Comparison of ENCODE assay signal across 14 cellular contexts in the genomic region with DNA sequence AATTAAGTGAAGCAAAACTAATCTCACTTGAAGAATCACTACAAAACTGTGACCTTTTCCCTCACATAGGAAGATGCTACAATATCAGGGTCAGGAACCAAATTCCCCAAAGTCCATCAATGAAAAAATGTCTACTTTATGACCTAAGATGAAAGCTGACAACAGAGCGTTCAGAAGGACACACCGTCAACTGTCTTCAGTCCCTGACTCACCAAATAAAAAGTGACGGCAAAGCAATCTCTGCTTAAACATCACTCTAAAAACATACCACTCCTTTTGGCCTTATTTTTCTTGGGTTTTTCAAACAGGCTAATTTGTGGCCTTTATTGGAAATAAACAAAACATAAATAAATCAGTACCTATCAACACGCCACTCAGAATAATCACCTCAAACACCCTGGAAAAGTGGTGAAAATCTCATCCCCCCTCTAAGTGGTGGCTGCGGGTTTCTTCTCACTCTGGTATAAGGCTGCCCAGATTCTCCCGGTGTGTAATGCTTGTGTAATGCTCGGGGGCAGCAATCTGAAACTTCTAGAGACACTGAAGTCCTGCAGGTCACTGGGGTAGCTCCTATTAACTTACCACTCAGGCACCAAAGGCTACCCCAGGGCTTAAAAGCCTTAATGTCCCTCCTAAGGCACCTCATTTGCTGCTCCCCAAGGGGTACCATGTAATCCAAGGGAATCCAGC. TPM values are rescaled to one million over a fixed set of nuclear protein-coding genes. Genes with fewer than 3 reads are reported as not detected.
A peak's percentile ranks its signal among the peaks of the same experiment; 100 is the strongest.
DNase-seq lines count a peak whose midpoint lies in the region; ATAC-seq and TF ChIP-seq lines count a peak whose summit lies in the region.
"Had no signal": no experiment of that assay in that cellular context is flagged by ENCODE, and none has a peak within 500 bp of the region (broad histone marks: within the 10 kb centered on the region; RNA-seq: fewer than 3 reads in every experiment).

No MANE protein-coding gene starts in this region.

- peaks cover 85% of the 10 kb centered on the region for H3K4me1 Mint-ChIP-seq in activated CD4-positive, alpha-beta T cell treated with anti-CD3 and anti-CD28 coated beads, Interleukin-2, amount 10 ng/mL, durations not matched to agents 24 days and 14 days
- peaks cover 94% of the 10 kb centered on the region for H3K4me1 Mint-ChIP-seq in activated CD4-positive, alpha-beta memory T cell treated with anti-CD3 and anti-CD28 coated beads, Interleukin-2, amount 10 ng/mL, durations not matched to agents 7 days and 5 days
- peaks cover 67% of the 10 kb centered on the region for H3K4me1 Mint-ChIP-seq in glutamatergic neuron (ENCODE audit: low read depth, unreplicated experiment)

- no peaks in the 10 kb centered on the region for H3K36me3 ChIP-seq in smooth muscle cell (ENCODE audit: low read depth)
- H3K36me3 ChIP-seq: SJSA1, thoracic aorta had no signal

- H3K79me2 ChIP-seq in smooth muscle cell (ENCODE audit: low read depth): no peaks in the 10 kb centered on the region

- no peak overlapping the region for H2AFZ ChIP-seq in smooth muscle cell (ENCODE audit: low read depth)
- H2AFZ ChIP-seq: hepatocyte had no signal

- peaks cover 9% of the 10 kb centered on the region for H3K4me1 ChIP-seq in smooth muscle cell (ENCODE audit: low read depth)
- H3K4me1 ChIP-seq: SJSA1 had no signal

- H3K27me3 Mint-ChIP-seq in activated CD4-positive, alpha-beta T cell treated with anti-CD3 and anti-CD28 coated beads, Interleukin-2, amount 10 ng/mL, durations not matched to agents 24 days and 14 days: no peaks in the 10 kb centered on the region
- H3K27me3 Mint-ChIP-seq in activated CD4-positive, alpha-beta memory T cell treated with anti-CD3 and anti-CD28 coated beads, Interleukin-2, amount 10 ng/mL, durations not matched to agents 7 days and 5 days: no peaks in the 10 kb centered on the region
- no peaks in the 10 kb centered on the region for H3K27me3 Mint-ChIP-seq in glutamatergic neuron (ENCODE audit: unreplicated experiment)

- peak overlapping the region; percentile 96 for H3K27ac Mint-ChIP-seq in activated CD4-positive, alpha-beta T cell treated with anti-CD3 and anti-CD28 coated beads, Interleukin-2, amount 10 ng/mL, durations not matched to agents 24 days and 14 days
- peak overlapping the region; percentile 64 for H3K27ac Mint-ChIP-seq in activated CD4-positive, alpha-beta memory T cell treated with anti-CD3 and anti-CD28 coated beads, Interleukin-2, amount 10 ng/mL, durations not matched to agents 7 days and 5 days
- H3K27ac Mint-ChIP-seq in glutamatergic neuron (ENCODE audit: unreplicated experiment): peak overlapping the region; percentile 65

- H3K4me3 ChIP-seq in coronary artery (no peak overlapping the region), smooth muscle cell (no peak overlapping the region)
- H3K4me3 ChIP-seq: hepatocyte, SJSA1, thoracic aorta had no signal

- peaks cover 83% of the 10 kb centered on the region for H3K36me3 Mint-ChIP-seq in activated CD4-positive, alpha-beta T cell treated with anti-CD3 and anti-CD28 coated beads, Interleukin-2, amount 10 ng/mL, durations not matched to agents 24 days and 14 days (ENCODE audit: low read depth)
- H3K36me3 Mint-ChIP-seq in activated CD4-positive, alpha-beta memory T cell treated with anti-CD3 and anti-CD28 coated beads, Interleukin-2, amount 10 ng/mL, durations not matched to agents 7 days and 5 days (ENCODE audit: low read depth): peaks cover 78% of the 10 kb centered on the region
- H3K36me3 Mint-ChIP-seq in glutamatergic neuron (ENCODE audit: unreplicated experiment): no peaks in the 10 kb centered on the region

- POLR2A ChIA-PET in activated CD4-positive, alpha-beta memory T cell treated with anti-CD3 and anti-CD28 coated beads, Interleukin-2, amount 10 ng/mL, durations not matched to agents 7 days and 5 days (lab: Charles Lee): interaction anchor here (0.6 to 2.9 kb wide), 10 partner anchors 11 to 61 kb away, joined by 3 to 14 read pairs (median 4); no protein-coding TSS in a partner anchor

- 65% methylated on average over 7 of the region's 7 CpGs for WGBS in smooth muscle cell (ENCODE audit: low lambda C conversion rate)

- DNase-seq in activated CD4-positive, alpha-beta T cell treated with anti-CD3 and anti-CD28 coated beads, Interleukin-2, amount 10 ng/mL, durations not matched to agents 24 days and 14 days: no peak
- DNase-seq in activated CD4-positive, alpha-beta T cell treated with anti-CD3 and anti-CD28 coated beads, Interleukin-2, amount 50 U/mL, for 48 hours: no peak
- no peak for DNase-seq in activated CD4-positive, alpha-beta memory T cell treated with anti-CD3 and anti-CD28 coated beads, Interleukin-2, amount 10 ng/mL, durations not matched to agents 7 days and 5 days
- no peak for DNase-seq in glutamatergic neuron
- DNase-seq in stimulated activated naive CD8-positive, alpha-beta T cell treated with anti-CD3 and anti-CD28 coated beads, Interleukin-15, Interleukin-2, amounts not matched to agents 100 U/mL and 50 U/mL, for 24 hours: peak; percentile 18
- DNase-seq in coronary artery (ENCODE audit: low spot score): no peak
- DNase-seq in smooth muscle cell (lab: John Stamatoyannopoulos, UW; ENCODE audit: unreplicated experiment): no peak
- no peak for DNase-seq in NCI-H2029 (lab: John Stamatoyannopoulos, UW)
- DNase-seq: activated CD4-positive, CD25-positive, alpha-beta regulatory T cell; left ventricle myocardium superior; NCI-H2081 treated with DMSO at 0.1 percent for 48 hours had no signal

- H3K27me3 ChIP-seq in smooth muscle cell (ENCODE audit: low read depth): peaks cover 5% of the 10 kb centered on the region
- H3K27me3 ChIP-seq: hepatocyte had no signal

- H3K4me3 Mint-ChIP-seq in activated CD4-positive, alpha-beta T cell treated with anti-CD3 and anti-CD28 coated beads, Interleukin-2, amount 10 ng/mL, durations not matched to agents 24 days and 14 days: peak overlapping the region; percentile 89
- H3K4me3 Mint-ChIP-seq in activated CD4-positive, alpha-beta memory T cell treated with anti-CD3 and anti-CD28 coated beads, Interleukin-2, amount 10 ng/mL, durations not matched to agents 7 days and 5 days: peak overlapping the region; percentile 6
- H3K4me3 Mint-ChIP-seq in glutamatergic neuron (ENCODE audit: unreplicated experiment): peak overlapping the region; percentile 63

- H3K9me3 Mint-ChIP-seq in activated CD4-positive, alpha-beta T cell treated with anti-CD3 and anti-CD28 coated beads, Interleukin-2, amount 10 ng/mL, durations not matched to agents 24 days and 14 days: peaks cover 3% of the 10 kb centered on the region
- H3K9me3 Mint-ChIP-seq in activated CD4-positive, alpha-beta memory T cell treated with anti-CD3 and anti-CD28 coated beads, Interleukin-2, amount 10 ng/mL, durations not matched to agents 7 days and 5 days: no peaks in the 10 kb centered on the region
- H3K9me3 Mint-ChIP-seq in glutamatergic neuron (ENCODE audit: unreplicated experiment): peaks cover 11% of the 10 kb centered on the region

- no peak overlapping the region for H3K4me2 ChIP-seq in smooth muscle cell
- H3K4me2 ChIP-seq: hepatocyte had no signal

- no peaks in the 10 kb centered on the region for H4K20me1 ChIP-seq in smooth muscle cell (ENCODE audit: low read depth)

- CTCF ChIA-PET in activated CD4-positive, alpha-beta memory T cell treated with anti-CD3 and anti-CD28 coated beads, Interleukin-2, amount 10 ng/mL, durations not matched to agents 7 days and 5 days (lab: Charles Lee): interaction anchor here (4.1 kb wide), 1 partner anchor 80 kb away, joined by 27 read pairs; no protein-coding TSS in a partner anchor

- H3F3A ChIP-seq in smooth muscle cell (ENCODE audit: low read depth): no peaks in the 10 kb centered on the region

- H3K27ac ChIP-seq in coronary artery (no peak overlapping the region), smooth muscle cell (ENCODE audit: low read depth) (no peak overlapping the region)
- H3K27ac ChIP-seq: hepatocyte, SJSA1, thoracic aorta had no signal

- no peaks in the 10 kb centered on the region for H3K9me3 ChIP-seq in smooth muscle cell (replicated peaks; ENCODE audit: low read depth)
- H3K9me3 ChIP-seq: SJSA1, thoracic aorta had no signal

- no peak for TF ChIP-seq CTCF in glutamatergic neuron (IDR thresholded peaks at IDR 0.05; ENCODE audit: partially characterized antibody, unreplicated experiment)
- TF ChIP-seq CTCF in coronary artery (IDR thresholded peaks at IDR 0.05): no peak
- TF ChIP-seq CTCF in smooth muscle cell (IDR thresholded peaks at IDR 0.05; ENCODE audit: borderline replicate concordance, insufficient read depth, poor library complexity, severe bottlenecking): no peak

- no peak for ATAC-seq in stimulated activated naive CD8-positive, alpha-beta T cell treated with anti-CD3 and anti-CD28 coated beads, Interleukin-15, Interleukin-2, amounts not matched to agents 100 U/mL and 50 U/mL, for 24 hours
- ATAC-seq: left ventricle myocardium superior had no signal

- intact Hi-C loops in activated CD4-positive, alpha-beta T cell treated with anti-CD3 and anti-CD28 coated beads, Interleukin-2, amount 10 ng/mL, durations not matched to agents 24 days and 14 days (cut with micrococcal nuclease): loop anchor here (10.0 kb wide), 1 partner anchor 154 kb away; a partner anchor contains a TSS

- no peak overlapping the region for H3K9ac ChIP-seq in smooth muscle cell (ENCODE audit: low read depth)

RNA-seq across cellular contexts. Expression of a gene that starts 29.5 kb away (rescaled TPM):
- total RNA-seq in activated CD4-positive, alpha-beta T cell treated with anti-CD3 and anti-CD28 coated beads, Interleukin-2, amount 10 ng/mL, durations not matched to agents 24 days and 14 days: 368 and 370 TPM in 2 replicates
- total RNA-seq in activated CD4-positive, alpha-beta memory T cell treated with anti-CD3 and anti-CD28 coated beads, Interleukin-2, amount 10 ng/mL, durations not matched to agents 7 days and 5 days: 100 to 1,000 TPM; 339 to 350 TPM
- total RNA-seq in glutamatergic neuron (ENCODE audit: unreplicated experiment): 192 TPM
- total RNA-seq in smooth muscle cell: 2.4 and 2.7 TPM in 2 replicates
- 0.63 and 3.4 TPM in 2 replicates for polyA plus RNA-seq in smooth muscle cell

Comparison
In these comparisons a context has a peak if more than half of its experiments do, and no peak if none do; other contexts are left out.
1. H3K4me3 Mint-ChIP-seq: peak in every context shown above with its lines; median percentile 89 in activated CD4-positive, alpha-beta T cell treated with anti-CD3 and anti-CD28 coated beads, Interleukin-2, amount 10 ng/mL, durations not matched to agents 24 days and 14 days; 63 in glutamatergic neuron; 6 in activated CD4-positive, alpha-beta memory T cell treated with anti-CD3 and anti-CD28 coated beads, Interleukin-2, amount 10 ng/mL, durations not matched to agents 7 days and 5 days.
2. RNA of a gene that starts 29.5 kb away (total RNA-seq): 368 to 370 TPM in activated CD4-positive, alpha-beta T cell treated with anti-CD3 and anti-CD28 coated beads, Interleukin-2, amount 10 ng/mL, durations not matched to agents 24 days and 14 days, 339 to 350 TPM in activated CD4-positive, alpha-beta memory T cell treated with anti-CD3 and anti-CD28 coated beads, Interleukin-2, amount 10 ng/mL, durations not matched to agents 7 days and 5 days and 192 TPM in glutamatergic neuron (single experiment); 2.4 to 2.7 TPM in smooth muscle cell; every median in the first group is over 10 times any median in the second.
3. Peak in every context shown above with its lines, with median percentiles within 50 percentile points of each other: H3K27ac Mint-ChIP-seq.